8 cellular contexts compared by ENCODE assay signal in the genomic region with DNA sequence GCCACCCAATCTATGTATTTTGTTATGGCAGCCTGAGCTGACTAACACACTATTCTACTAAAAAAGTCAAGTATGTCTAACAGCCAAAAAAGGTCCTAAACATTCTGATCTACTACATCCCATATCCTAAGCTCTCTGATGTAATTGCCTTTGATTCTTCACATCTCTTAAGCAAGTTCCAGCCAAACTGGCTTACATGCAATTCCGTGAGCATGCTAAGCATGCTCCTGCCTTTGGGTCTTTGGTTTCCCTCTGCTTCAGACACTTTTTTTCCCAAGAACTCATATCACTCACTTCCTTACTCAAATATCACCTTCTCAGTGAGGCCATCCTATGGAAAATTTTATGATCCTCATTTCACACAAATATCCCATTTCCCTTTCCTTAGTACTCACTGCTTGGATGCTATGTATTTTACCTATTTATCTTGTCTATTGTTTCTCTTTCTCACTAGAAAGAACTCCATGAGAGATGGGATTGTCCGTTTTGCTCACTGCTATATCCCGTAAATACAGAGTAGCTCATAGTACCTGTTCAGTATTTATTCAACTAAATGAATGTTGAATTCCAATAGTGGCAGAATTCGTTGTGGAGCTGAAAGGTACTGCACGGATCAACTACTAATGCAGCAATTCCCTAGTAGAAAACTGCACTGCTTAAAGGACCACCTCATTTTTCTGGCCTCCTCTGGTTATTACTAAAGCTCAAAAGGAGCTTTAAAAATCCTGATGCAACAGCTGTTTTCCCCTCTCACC. TPM values are rescaled to one million over a fixed set of nuclear protein-coding genes. Genes with fewer than 3 reads are reported as not detected.
DNase-seq lines count a peak whose midpoint lies in the region; ATAC-seq and TF ChIP-seq lines count a peak whose summit lies in the region.

No MANE protein-coding gene starts in this region.

- peak overlapping the region; percentile 84 for H3K4me2 ChIP-seq in smooth muscle cell

- H3K27ac ChIP-seq in esophagus squamous epithelium (peak overlapping the region in 3 of 4 donors; percentile 3 to 93 (median 91)), smooth muscle cell (ENCODE audit: low read depth) (peak overlapping the region; percentile 36)

- 45 to 53% methylated on average over 5 of the region's 5 CpGs for WGBS in esophagus squamous epithelium, 2 donors
- 72% methylated on average over 5 of the region's 5 CpGs for WGBS in smooth muscle cell (ENCODE audit: low lambda C conversion rate)

- peak overlapping the region; percentile 82 to 96 (median 94) for H3K4me3 ChIP-seq in esophagus squamous epithelium
- peak overlapping the region; percentile 74 for H3K4me3 ChIP-seq in smooth muscle cell

- H3K36me3 ChIP-seq in esophagus squamous epithelium: no peaks in the 10 kb centered on the region
- H3K36me3 ChIP-seq in smooth muscle cell (ENCODE audit: low read depth): no peaks in the 10 kb centered on the region

- TF ChIP-seq CTCF in esophagus squamous epithelium (IDR thresholded peaks at IDR 0.05): peak in 5 of 6 experiments; percentile 4 to 37 (median 27)
- no peak for TF ChIP-seq CTCF in smooth muscle cell (IDR thresholded peaks at IDR 0.05; ENCODE audit: borderline replicate concordance, insufficient read depth, poor library complexity, severe bottlenecking)

- intact Hi-C loops in esophagus squamous epithelium (cut with DNase I): no loop called here

- H3K4me1 ChIP-seq in esophagus squamous epithelium (peaks cover 0 to 59% (median 9%) of the 10 kb centered on the region in 3 donors), smooth muscle cell (ENCODE audit: low read depth) (peaks cover 14% of the 10 kb centered on the region)

- DNase-seq in NCI-H1694 (lab: John Stamatoyannopoulos, UW): peak; percentile 26
- DNase-seq in NCI-H1694 treated with DMSO at 0.1 percent for 48 hours (lab: John Stamatoyannopoulos, UW): no peak
- DNase-seq in RPMI7951 (ENCODE audit: low read depth): peak; percentile 27
- no peak for DNase-seq in esophagus squamous epithelium (lab: John Stamatoyannopoulos, UW)
- no peak for DNase-seq in smooth muscle cell (lab: John Stamatoyannopoulos, UW; ENCODE audit: unreplicated experiment)

- no peaks in the 10 kb centered on the region for H3F3A ChIP-seq in smooth muscle cell (ENCODE audit: low read depth)

- peaks cover 15% of the 10 kb centered on the region for H4K20me1 ChIP-seq in smooth muscle cell (ENCODE audit: low read depth)

- ATAC-seq in GM21360 (IDR thresholded peaks at IDR 0.05; ENCODE audit: unreplicated experiment) (no peak), HG03469 (IDR thresholded peaks at IDR 0.05; ENCODE audit: unreplicated experiment) (no peak), GM21447 (IDR thresholded peaks at IDR 0.05; ENCODE audit: unreplicated experiment) (no peak)

- no peaks in the 10 kb centered on the region for H3K9me3 ChIP-seq in esophagus squamous epithelium
- no peaks in the 10 kb centered on the region for H3K9me3 ChIP-seq in smooth muscle cell (replicated peaks; ENCODE audit: low read depth)

- no peak overlapping the region for H3K9ac ChIP-seq in smooth muscle cell (ENCODE audit: low read depth)

- H3K79me2 ChIP-seq in smooth muscle cell (ENCODE audit: low read depth): peaks cover 13% of the 10 kb centered on the region

- H3K27me3 ChIP-seq in esophagus squamous epithelium (no peaks in the 10 kb centered on the region), smooth muscle cell (ENCODE audit: low read depth) (no peaks in the 10 kb centered on the region)

- H2AFZ ChIP-seq in smooth muscle cell (ENCODE audit: low read depth): peak overlapping the region; percentile 44

- no peak for TF ChIP-seq POLR2A in esophagus squamous epithelium (IDR thresholded peaks at IDR 0.05)

RNA-seq across cellular contexts. Expression of a gene that starts 2.3 kb away (rescaled TPM):
- 8.7 TPM in 2 replicates for total RNA-seq in RPMI7951 (2014; rRNA removed; shearing (Covaris generic))
- total RNA-seq in esophagus squamous epithelium (10 to 100 TPM in 3 of 4 donors, 1 to 10 TPM in 1; 8.9 to 20.1 (median 20.0) TPM), smooth muscle cell (17.2 and 17.8 TPM in 2 replicates)
- polyA plus RNA-seq in smooth muscle cell: 4.2 and 5.5 TPM in 2 replicates

Comparison
In these comparisons a context has a peak if more than half of its experiments do, and no peak if none do; other contexts are left out.
1. DNase-seq: peak in NCI-H1694 (single experiment) and RPMI7951 (single experiment); none in NCI-H1694 treated with DMSO at 0.1 percent for 48 hours (single experiment), esophagus squamous epithelium (single experiment) and smooth muscle cell (single experiment).